In the genomic region with DNA sequence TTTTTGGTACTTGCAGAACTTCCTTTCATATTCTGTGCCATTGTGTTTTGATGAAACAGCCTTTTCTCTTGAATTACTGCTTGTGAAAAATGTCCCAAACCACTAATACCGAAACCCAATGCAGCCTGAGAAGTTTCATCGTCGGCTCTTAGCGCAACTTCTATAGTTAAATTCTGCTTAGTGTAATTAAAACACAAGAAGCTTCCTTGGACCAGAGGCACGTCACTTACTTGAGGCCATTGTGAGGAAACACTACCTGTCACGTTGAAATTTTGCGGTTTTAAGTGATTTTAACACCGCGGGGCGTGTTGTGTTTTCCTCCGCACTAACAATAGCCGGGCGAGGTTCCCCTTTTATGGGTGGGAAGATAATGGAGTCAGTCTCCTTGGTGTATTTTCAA, we compare ENCODE assay signal across 19 cellular contexts.
DNase-seq lines count a peak whose midpoint lies in the region; ATAC-seq and TF ChIP-seq lines count a peak whose summit lies in the region.
"Had no signal": no experiment of that assay in that cellular context is flagged by ENCODE, and none has a peak within 500 bp of the region (broad histone marks: within the 10 kb centered on the region; RNA-seq: fewer than 3 reads in every experiment).

No MANE protein-coding gene starts in this region.

- H3K4me3 ChIP-seq in CD4-positive, CD25-positive, alpha-beta regulatory T cell (ENCODE audit: low read depth, low read length): peak overlapping the region; percentile 61
- H3K4me3 ChIP-seq in GM23338 (no peak overlapping the region), liver (ENCODE audit: low read depth in 1 of 3, low read length in 3 of 3) (no peak overlapping the region)
- H3K4me3 ChIP-seq: HAP-1, heart right ventricle had no signal

- no peaks in the 10 kb centered on the region for H4K20me1 ChIP-seq in GM23338 (replicated peaks; ENCODE audit: insufficient read depth)

- POLR2A ChIA-PET in activated CD4-positive, alpha-beta memory T cell treated with anti-CD3 and anti-CD28 coated beads, Interleukin-2, amount 10 ng/mL, durations not matched to agents 7 days and 5 days (lab: Charles Lee): interaction anchor here (1.0 kb wide), 1 partner anchor 69 kb away, joined by 3 read pairs; no protein-coding TSS in a partner anchor

- DNase-seq in CD4-positive, CD25-positive, alpha-beta regulatory T cell: peak in 1 of 3 donors; percentile 51
- DNase-seq in GM23338 (ENCODE audit: low spot score) (no peak), RKO (ENCODE audit: low spot score) (no peak), left ventricle myocardium superior (no peak), substantia nigra (lab: John Stamatoyannopoulos, UW) (no peak)
- DNase-seq in activated CD4-positive, alpha-beta memory T cell treated with anti-CD3 and anti-CD28 coated beads, Interleukin-2, amount 10 ng/mL, durations not matched to agents 7 days and 5 days: peak; percentile 26
- no peak for DNase-seq in activated effector memory CD4-positive, alpha-beta T cell treated with anti-CD3 and anti-CD28 coated beads, Interleukin-2, amount 50 U/mL, for 16 hours
- DNase-seq: DMS153; effector CD4-positive, alpha-beta T cell; heart right ventricle; midbrain; NCI-H1694 treated with DMSO at 0.1 percent for 48 hours; occipital lobe; PC-3; stimulated activated CD4-positive, alpha-beta T cell treated with anti-CD3 and anti-CD28 coated beads, Interleukin-2, amount 100 ng/mL, for 24 hours had no signal

- no peaks in the 10 kb centered on the region for H3K27me3 Mint-ChIP-seq in CD4-positive, CD25-positive, alpha-beta regulatory T cell
- peaks cover 2% of the 10 kb centered on the region for H3K27me3 Mint-ChIP-seq in GM23338 (ENCODE audit: insufficient read depth, low read depth, poor library complexity)
- peaks cover 9% of the 10 kb centered on the region for H3K27me3 Mint-ChIP-seq in activated CD4-positive, alpha-beta memory T cell treated with anti-CD3 and anti-CD28 coated beads, Interleukin-2, amount 10 ng/mL, durations not matched to agents 7 days and 5 days

- H3K4me3 Mint-ChIP-seq in CD4-positive, CD25-positive, alpha-beta regulatory T cell: peak overlapping the region in 1 of 4 donors; percentile 31
- no peak overlapping the region for H3K4me3 Mint-ChIP-seq in GM23338
- no peak overlapping the region for H3K4me3 Mint-ChIP-seq in activated CD4-positive, alpha-beta memory T cell treated with anti-CD3 and anti-CD28 coated beads, Interleukin-2, amount 10 ng/mL, durations not matched to agents 7 days and 5 days
- H3K4me3 Mint-ChIP-seq: activated naive CD8-positive, alpha-beta T cell had no signal

- H3K27ac Mint-ChIP-seq in CD4-positive, CD25-positive, alpha-beta regulatory T cell: peak overlapping the region in 1 of 3 donors; percentile 22
- H3K27ac Mint-ChIP-seq in GM23338: peak overlapping the region; percentile 49; the same call in 1 of the 2 replicates
- H3K27ac Mint-ChIP-seq in activated CD4-positive, alpha-beta memory T cell treated with anti-CD3 and anti-CD28 coated beads, Interleukin-2, amount 10 ng/mL, durations not matched to agents 7 days and 5 days: peak overlapping the region; percentile 54
- H3K27ac Mint-ChIP-seq: activated naive CD8-positive, alpha-beta T cell had no signal

- H3K9me2 ChIP-seq in GM23338 (ENCODE audit: insufficient read depth): no peaks in the 10 kb centered on the region

- CTCF ChIA-PET in activated CD4-positive, alpha-beta memory T cell treated with anti-CD3 and anti-CD28 coated beads, Interleukin-2, amount 10 ng/mL, durations not matched to agents 7 days and 5 days (lab: Charles Lee): interaction anchor here (1.1 to 6.0 kb wide), 2 partner anchors 603 to 861 kb away, joined by 3 to 39 read pairs; no protein-coding TSS in a partner anchor

- peak overlapping the region in 1 of 2 donors; percentile 3 for H3K9ac ChIP-seq in liver (ENCODE audit: low read depth in 1 of 2, low read length in 2 of 2)

- peaks cover 9 to 28% (median 20%) of the 10 kb centered on the region in 4 donors for H3K4me1 Mint-ChIP-seq in CD4-positive, CD25-positive, alpha-beta regulatory T cell
- H3K4me1 Mint-ChIP-seq in GM23338: peaks cover 70% of the 10 kb centered on the region
- peaks cover 34% of the 10 kb centered on the region for H3K4me1 Mint-ChIP-seq in activated CD4-positive, alpha-beta memory T cell treated with anti-CD3 and anti-CD28 coated beads, Interleukin-2, amount 10 ng/mL, durations not matched to agents 7 days and 5 days

- no peaks in the 10 kb centered on the region for H3K9me3 Mint-ChIP-seq in CD4-positive, CD25-positive, alpha-beta regulatory T cell
- H3K9me3 Mint-ChIP-seq in GM23338: no peaks in the 10 kb centered on the region
- H3K9me3 Mint-ChIP-seq in activated CD4-positive, alpha-beta memory T cell treated with anti-CD3 and anti-CD28 coated beads, Interleukin-2, amount 10 ng/mL, durations not matched to agents 7 days and 5 days: no peaks in the 10 kb centered on the region

- no peaks in the 10 kb centered on the region for H3K36me3 ChIP-seq in CD4-positive, CD25-positive, alpha-beta regulatory T cell (ENCODE audit: control insufficient read depth, insufficient read depth, low read length)
- H3K36me3 ChIP-seq in GM23338 (ENCODE audit: insufficient read depth): no peaks in the 10 kb centered on the region
- peaks cover 0 to 3% (median under 1%) of the 10 kb centered on the region in 4 donors for H3K36me3 ChIP-seq in liver (ENCODE audit: control insufficient read depth in 4 of 4, insufficient read depth in 3 of 4, low read depth in 1 of 4, low read length in 3 of 4)
- H3K36me3 ChIP-seq: HAP-1 had no signal

- peaks cover 2% of the 10 kb centered on the region; the same call in 1 of the 2 replicates for H3F3A ChIP-seq in GM23338 (replicated peaks; ENCODE audit: low read depth)

- no peaks in the 10 kb centered on the region for H3K9me3 ChIP-seq in CD4-positive, CD25-positive, alpha-beta regulatory T cell (ENCODE audit: control insufficient read depth in 2 of 2, low read length in 2 of 2)
- no peaks in the 10 kb centered on the region for H3K9me3 ChIP-seq in liver (ENCODE audit: control insufficient read depth in 4 of 4, low read length in 3 of 4)
- H3K9me3 ChIP-seq: HAP-1, heart right ventricle had no signal

- H3K27ac ChIP-seq in CD4-positive, CD25-positive, alpha-beta regulatory T cell (ENCODE audit: insufficient read depth, low read length, poor library complexity, severe bottlenecking): no peak overlapping the region
- H3K27ac ChIP-seq in GM23338 (ENCODE audit: low read depth) (peak overlapping the region; percentile 27; the same call in 1 of the 2 replicates), liver (ENCODE audit: low read depth in 1 of 2, low read length in 2 of 2) (peak overlapping the region; percentile 63 to 81), substantia nigra (ENCODE audit: low read depth, low read length, poor library complexity, severe bottlenecking) (no peak overlapping the region)
- H3K27ac ChIP-seq: heart right ventricle, VCaP had no signal

- TF ChIP-seq CTCF in GM23338 (conservative IDR thresholded peaks at IDR 0.05; ENCODE audit: low read depth in 2 of 2) (no peak), liver (IDR thresholded peaks at IDR 0.05; ENCODE audit: low read depth, low read length, missing input control) (no peak)

- no peak for ATAC-seq in CD4-positive, CD25-positive, alpha-beta regulatory T cell (ENCODE audit: low read depth in 2 of 2)
- ATAC-seq in GM23338: no peak
- no peak for ATAC-seq in left ventricle myocardium superior
- ATAC-seq: heart right ventricle, PC-3 had no signal

- no peaks in the 10 kb centered on the region for H3K79me2 ChIP-seq in GM23338 (replicated peaks; ENCODE audit: insufficient read depth)

- H3K36me3 Mint-ChIP-seq in CD4-positive, CD25-positive, alpha-beta regulatory T cell: no peaks in the 10 kb centered on the region
- no peaks in the 10 kb centered on the region; the same call in 2 of the 3 replicates for H3K36me3 Mint-ChIP-seq in GM23338 (ENCODE audit: low read depth)
- H3K36me3 Mint-ChIP-seq in activated CD4-positive, alpha-beta memory T cell treated with anti-CD3 and anti-CD28 coated beads, Interleukin-2, amount 10 ng/mL, durations not matched to agents 7 days and 5 days (ENCODE audit: low read depth): no peaks in the 10 kb centered on the region

- H3K27me3 ChIP-seq in CD4-positive, CD25-positive, alpha-beta regulatory T cell (ENCODE audit: control insufficient read depth, insufficient read depth, low read length): no peaks in the 10 kb centered on the region
- no peaks in the 10 kb centered on the region for H3K27me3 ChIP-seq in GM23338 (ENCODE audit: insufficient read depth)
- H3K27me3 ChIP-seq in liver (ENCODE audit: control insufficient read depth in 4 of 4, insufficient read depth in 4 of 4, low read length in 3 of 4): no peaks in the 10 kb centered on the region

- intact Hi-C loops in left ventricle myocardium superior (cut with micrococcal nuclease): loop anchor here (10.0 kb wide), 1 partner anchor 593 kb away; no protein-coding TSS in a partner anchor

- no peak overlapping the region for H2AFZ ChIP-seq in GM23338

- no peak overlapping the region for H3K4me2 ChIP-seq in GM23338

- no peak for TF ChIP-seq RAD21 in liver (IDR thresholded peaks at IDR 0.05)

- WGBS in liver: 71% methylated on average over 13 of the region's 13 CpGs

- H3K4me1 ChIP-seq in CD4-positive, CD25-positive, alpha-beta regulatory T cell (ENCODE audit: control insufficient read depth, insufficient read depth, low read length, poor library complexity, severe bottlenecking): peaks cover 18% of the 10 kb centered on the region
- peaks cover 56% of the 10 kb centered on the region for H3K4me1 ChIP-seq in GM23338 (ENCODE audit: insufficient read depth)
- peaks cover 4 to 49% (median 29%) of the 10 kb centered on the region in 4 donors for H3K4me1 ChIP-seq in liver (ENCODE audit: control insufficient read depth in 4 of 4, insufficient read depth in 4 of 4, low read length in 3 of 4)

TF ChIP-seq in GM23338, 12 proteins besides CTCF, POLR2A, EP300 and RAD21 (continues in another document):
- TF ChIP-seq EZH2phosphoT487 (IDR thresholded peaks at IDR 0.05; ENCODE audit: unreplicated experiment) (no peak), ZNF331 (CRISPR knock-in tag; IDR thresholded peaks at IDR 0.05; ENCODE audit: low read depth) (no peak), JUNB (IDR thresholded peaks at IDR 0.05; ENCODE audit: unreplicated experiment) (no peak)

TF ChIP-seq in liver, 16 proteins besides CTCF, POLR2A, EP300 and RAD21 (continues in another document):
- TF ChIP-seq EGR1 (IDR thresholded peaks at IDR 0.05; ENCODE audit: low read depth in 2 of 2) (no peak), TAF1 (conservative IDR thresholded peaks at IDR 0.05) (no peak)

Comparison
In these comparisons a context has a peak if more than half of its experiments do, and no peak if none do; other contexts are left out.
1. H3K27ac ChIP-seq: peak in GM23338 (single experiment) and liver (2 of 2); none in CD4-positive, CD25-positive, alpha-beta regulatory T cell (single experiment) and substantia nigra (single experiment).